ENCODE assay signal across 21 cellular contexts in genomic region chr13:101988140-101988539, GRCh38.
"Had no signal": no experiment of that assay in that cellular context is flagged by ENCODE, and none has a peak within 500 bp of the region (broad histone marks: within the 10 kb centered on the region; RNA-seq: fewer than 3 reads in every experiment).

No MANE protein-coding gene starts in this region.

- H3K36me3 ChIP-seq: ascending aorta, colonic mucosa, esophagus squamous epithelium, gastroesophageal sphincter, prostate gland, suprapubic skin, tibial nerve had no signal

- DNase-seq: activated CD4-positive, alpha-beta T cell treated with anti-CD3 and anti-CD28 coated beads for 1 hour; activated CD4-positive, alpha-beta T cell treated with anti-CD3 and anti-CD28 coated beads, Interleukin-2, amount 50 U/mL, for 1 hour; activated CD8-positive, alpha-beta T cell treated with anti-CD3 and anti-CD28 coated beads, Interleukin-2, amount 10 ng/mL, durations not matched to agents 7 days and 5 days; activated gamma-delta T cell treated with Interleukin-2 at 50 U/mL for 16 hours; colonic mucosa; dorsolateral prefrontal cortex; effector memory CD8-positive, alpha-beta T cell; esophagus squamous epithelium; head of caudate nucleus; hypothalamus; left colon; naive thymus-derived CD8-positive, alpha-beta T cell; stimulated activated CD4-positive, alpha-beta T cell treated with anti-CD3 and anti-CD28 coated beads, Interleukin-4, amount 100 ng/mL, for 24 hours; stimulated activated naive CD8-positive, alpha-beta T cell treated with anti-CD3 and anti-CD28 coated beads, Interleukin-15, amount 100 ng/mL, for 72 hours; T-cell had no signal

- H3K4me3 ChIP-seq: ascending aorta, colonic mucosa, dorsolateral prefrontal cortex, esophagus squamous epithelium, gastroesophageal sphincter, lung, prostate gland, suprapubic skin, tibial nerve had no signal

- ATAC-seq: activated CD8-positive, alpha-beta T cell treated with anti-CD3 and anti-CD28 coated beads, Interleukin-2, amount 10 ng/mL, durations not matched to agents 7 days and 5 days; effector memory CD8-positive, alpha-beta T cell; gastroesophageal sphincter; left colon; naive thymus-derived CD8-positive, alpha-beta T cell; stimulated activated naive CD8-positive, alpha-beta T cell treated with anti-CD3 and anti-CD28 coated beads, Interleukin-15, amount 100 ng/mL, for 72 hours; T-cell had no signal

- H3K27ac ChIP-seq: ascending aorta, colonic mucosa, dorsolateral prefrontal cortex, esophagus squamous epithelium, gastroesophageal sphincter, prostate gland, suprapubic skin, tibial nerve had no signal

- H3K9me3 ChIP-seq: ascending aorta, colonic mucosa, esophagus squamous epithelium, gastroesophageal sphincter, prostate gland, suprapubic skin, tibial nerve had no signal

- H3K4me1 ChIP-seq: ascending aorta, colonic mucosa, esophagus squamous epithelium, prostate gland, suprapubic skin, tibial nerve had no signal
